ENCODE assay signal across 2 cellular contexts in the genomic region with DNA sequence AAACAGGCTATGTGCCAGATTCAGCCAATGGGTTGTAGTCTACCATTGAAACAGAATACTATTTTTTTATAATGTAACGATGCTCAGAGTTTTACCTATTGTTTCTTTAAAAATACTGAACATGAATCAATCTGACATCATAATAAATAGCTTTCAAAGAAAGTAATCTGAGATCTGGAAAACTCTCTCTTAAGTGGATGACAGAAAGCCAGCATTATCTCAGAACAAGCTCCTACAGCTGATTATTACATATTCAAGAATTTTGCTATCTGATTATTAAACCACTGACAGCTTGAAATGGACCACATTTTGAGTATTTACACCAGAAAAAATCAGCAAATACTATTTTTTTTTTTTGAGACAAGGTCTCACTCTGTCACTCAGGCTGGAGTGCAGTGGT.
A peak's percentile ranks its signal among the peaks of the same experiment; 100 is the strongest.
TF ChIP-seq lines count a peak whose summit lies in the region.

No MANE protein-coding gene starts in this region.

TF ChIP-seq in SK-N-SH, 30 proteins besides CTCF, POLR2A, EP300 and RAD21 (continued from another document):
- TF ChIP-seq SMC3 (IDR thresholded peaks at IDR 0.05; ENCODE audit: low read depth, low read length): no peak
- peak; percentile 33 for TF ChIP-seq NFIC (IDR thresholded peaks at IDR 0.05; ENCODE audit: borderline replicate concordance)
- TF ChIP-seq GABPA (IDR thresholded peaks at IDR 0.05; ENCODE audit: low read depth): no peak
- TF ChIP-seq, protein P1, sequence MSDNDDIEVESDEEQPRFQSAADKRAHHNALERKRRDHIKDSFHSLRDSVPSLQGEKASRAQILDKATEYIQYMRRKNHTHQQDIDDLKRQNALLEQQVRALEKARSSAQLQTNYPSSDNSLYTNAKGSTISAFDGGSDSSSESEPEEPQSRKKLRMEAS (IDR thresholded peaks at IDR 0.05; ENCODE audit: low read depth): no peak
- no peak for TF ChIP-seq RXRA (IDR thresholded peaks at IDR 0.05; ENCODE audit: borderline replicate concordance, low read depth)

TF ChIP-seq in neural cell, 6 proteins besides CTCF, POLR2A, EP300 and RAD21 (continued from another document):
- TF ChIP-seq, protein P2, sequence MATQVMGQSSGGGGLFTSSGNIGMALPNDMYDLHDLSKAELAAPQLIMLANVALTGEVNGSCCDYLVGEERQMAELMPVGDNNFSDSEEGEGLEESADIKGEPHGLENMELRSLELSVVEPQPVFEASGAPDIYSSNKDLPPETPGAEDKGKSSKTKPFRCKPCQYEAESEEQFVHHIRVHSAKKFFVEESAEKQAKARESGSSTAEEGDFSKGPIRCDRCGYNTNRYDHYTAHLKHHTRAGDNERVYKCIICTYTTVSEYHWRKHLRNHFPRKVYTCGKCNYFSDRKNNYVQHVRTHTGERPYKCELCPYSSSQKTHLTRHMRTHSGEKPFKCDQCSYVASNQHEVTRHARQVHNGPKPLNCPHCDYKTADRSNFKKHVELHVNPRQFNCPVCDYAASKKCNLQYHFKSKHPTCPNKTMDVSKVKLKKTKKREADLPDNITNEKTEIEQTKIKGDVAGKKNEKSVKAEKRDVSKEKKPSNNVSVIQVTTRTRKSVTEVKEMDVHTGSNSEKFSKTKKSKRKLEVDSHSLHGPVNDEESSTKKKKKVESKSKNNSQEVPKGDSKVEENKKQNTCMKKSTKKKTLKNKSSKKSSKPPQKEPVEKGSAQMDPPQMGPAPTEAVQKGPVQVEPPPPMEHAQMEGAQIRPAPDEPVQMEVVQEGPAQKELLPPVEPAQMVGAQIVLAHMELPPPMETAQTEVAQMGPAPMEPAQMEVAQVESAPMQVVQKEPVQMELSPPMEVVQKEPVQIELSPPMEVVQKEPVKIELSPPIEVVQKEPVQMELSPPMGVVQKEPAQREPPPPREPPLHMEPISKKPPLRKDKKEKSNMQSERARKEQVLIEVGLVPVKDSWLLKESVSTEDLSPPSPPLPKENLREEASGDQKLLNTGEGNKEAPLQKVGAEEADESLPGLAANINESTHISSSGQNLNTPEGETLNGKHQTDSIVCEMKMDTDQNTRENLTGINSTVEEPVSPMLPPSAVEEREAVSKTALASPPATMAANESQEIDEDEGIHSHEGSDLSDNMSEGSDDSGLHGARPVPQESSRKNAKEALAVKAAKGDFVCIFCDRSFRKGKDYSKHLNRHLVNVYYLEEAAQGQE (IDR thresholded peaks at IDR 0.05; ENCODE audit: borderline replicate concordance): no peak
